1 cellular context compared by ENCODE assay signal in the genomic region with DNA sequence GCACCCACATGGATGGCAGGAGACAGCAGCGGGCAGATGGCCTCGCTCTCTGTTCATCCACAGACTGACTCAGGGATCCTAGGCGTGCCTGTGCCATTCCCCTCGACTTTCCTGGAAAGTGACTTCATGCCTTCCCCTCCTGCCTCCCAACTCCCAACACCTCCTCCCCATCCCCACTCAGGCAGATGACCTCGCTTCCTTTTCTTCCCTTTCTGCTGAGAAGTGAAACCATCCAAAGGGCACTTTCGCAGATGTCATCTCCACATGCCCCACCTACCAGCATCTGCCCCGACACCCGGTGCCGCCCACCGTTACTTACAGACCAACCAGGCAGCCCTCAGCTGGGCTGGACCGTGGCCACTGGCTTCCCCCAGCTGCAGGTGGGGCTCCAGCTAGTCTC.
TF ChIP-seq lines count a peak whose summit lies in the region.

No MANE protein-coding gene starts in this region.

TF ChIP-seq in IMR-90, 13 proteins besides CTCF, POLR2A, EP300 and RAD21:
- no peak for TF ChIP-seq ELK1 (IDR thresholded peaks at IDR 0.05; ENCODE audit: borderline replicate concordance, low read depth, low read length)
- TF ChIP-seq CHD1 (IDR thresholded peaks at IDR 0.05; ENCODE audit: low read depth, low read length) = no peak
- TF ChIP-seq BHLHE40 (IDR thresholded peaks at IDR 0.05; ENCODE audit: low read depth, low read length) = no peak
- TF ChIP-seq FOS (IDR thresholded peaks at IDR 0.05; ENCODE audit: low read depth, low read length) = no peak
TF ChIP-seq in IMR-90: peak in this region for 0.
